ENCODE assay signal across 2 cellular contexts in the genomic region with DNA sequence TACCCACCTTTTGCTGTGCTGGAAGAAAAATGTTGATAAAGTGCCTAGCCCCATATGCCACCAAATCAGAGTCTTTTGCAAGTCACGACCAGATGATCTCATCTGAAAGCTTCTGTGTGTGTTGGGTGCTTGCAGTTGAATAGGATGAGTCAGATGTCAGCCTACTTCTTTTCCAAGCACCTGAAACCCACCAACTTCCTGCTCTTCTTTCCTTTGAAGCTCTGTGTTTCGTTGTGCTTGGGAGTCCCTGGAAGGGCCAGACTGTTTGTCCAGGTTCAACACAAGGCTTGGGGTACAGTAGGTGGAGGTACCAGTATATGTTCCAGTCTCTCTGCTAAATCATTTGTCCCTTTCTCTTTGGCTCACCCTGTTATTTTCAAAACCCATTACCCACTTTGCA.
TF ChIP-seq lines count a peak whose summit lies in the region.

No MANE protein-coding gene starts in this region.

TF ChIP-seq in SK-N-SH, 30 proteins besides CTCF, POLR2A, EP300 and RAD21 (continued from another document):
- TF ChIP-seq, protein P1, sequence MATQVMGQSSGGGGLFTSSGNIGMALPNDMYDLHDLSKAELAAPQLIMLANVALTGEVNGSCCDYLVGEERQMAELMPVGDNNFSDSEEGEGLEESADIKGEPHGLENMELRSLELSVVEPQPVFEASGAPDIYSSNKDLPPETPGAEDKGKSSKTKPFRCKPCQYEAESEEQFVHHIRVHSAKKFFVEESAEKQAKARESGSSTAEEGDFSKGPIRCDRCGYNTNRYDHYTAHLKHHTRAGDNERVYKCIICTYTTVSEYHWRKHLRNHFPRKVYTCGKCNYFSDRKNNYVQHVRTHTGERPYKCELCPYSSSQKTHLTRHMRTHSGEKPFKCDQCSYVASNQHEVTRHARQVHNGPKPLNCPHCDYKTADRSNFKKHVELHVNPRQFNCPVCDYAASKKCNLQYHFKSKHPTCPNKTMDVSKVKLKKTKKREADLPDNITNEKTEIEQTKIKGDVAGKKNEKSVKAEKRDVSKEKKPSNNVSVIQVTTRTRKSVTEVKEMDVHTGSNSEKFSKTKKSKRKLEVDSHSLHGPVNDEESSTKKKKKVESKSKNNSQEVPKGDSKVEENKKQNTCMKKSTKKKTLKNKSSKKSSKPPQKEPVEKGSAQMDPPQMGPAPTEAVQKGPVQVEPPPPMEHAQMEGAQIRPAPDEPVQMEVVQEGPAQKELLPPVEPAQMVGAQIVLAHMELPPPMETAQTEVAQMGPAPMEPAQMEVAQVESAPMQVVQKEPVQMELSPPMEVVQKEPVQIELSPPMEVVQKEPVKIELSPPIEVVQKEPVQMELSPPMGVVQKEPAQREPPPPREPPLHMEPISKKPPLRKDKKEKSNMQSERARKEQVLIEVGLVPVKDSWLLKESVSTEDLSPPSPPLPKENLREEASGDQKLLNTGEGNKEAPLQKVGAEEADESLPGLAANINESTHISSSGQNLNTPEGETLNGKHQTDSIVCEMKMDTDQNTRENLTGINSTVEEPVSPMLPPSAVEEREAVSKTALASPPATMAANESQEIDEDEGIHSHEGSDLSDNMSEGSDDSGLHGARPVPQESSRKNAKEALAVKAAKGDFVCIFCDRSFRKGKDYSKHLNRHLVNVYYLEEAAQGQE (IDR thresholded peaks at IDR 0.05; ENCODE audit: low read depth, low read length): no peak
- TF ChIP-seq, protein P2, sequence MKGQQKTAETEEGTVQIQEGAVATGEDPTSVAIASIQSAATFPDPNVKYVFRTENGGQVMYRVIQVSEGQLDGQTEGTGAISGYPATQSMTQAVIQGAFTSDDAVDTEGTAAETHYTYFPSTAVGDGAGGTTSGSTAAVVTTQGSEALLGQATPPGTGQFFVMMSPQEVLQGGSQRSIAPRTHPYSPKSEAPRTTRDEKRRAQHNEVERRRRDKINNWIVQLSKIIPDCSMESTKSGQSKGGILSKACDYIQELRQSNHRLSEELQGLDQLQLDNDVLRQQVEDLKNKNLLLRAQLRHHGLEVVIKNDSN (IDR thresholded peaks at IDR 0.05; ENCODE audit: borderline replicate concordance, low read depth): no peak
- TF ChIP-seq EZH2phosphoT487 (IDR thresholded peaks at IDR 0.05; ENCODE audit: borderline replicate concordance, low read depth): no peak
- peak; percentile 44; the same call in 1 of the 2 replicates for TF ChIP-seq JUND (IDR thresholded peaks at IDR 0.05)
- TF ChIP-seq, protein P3, sequence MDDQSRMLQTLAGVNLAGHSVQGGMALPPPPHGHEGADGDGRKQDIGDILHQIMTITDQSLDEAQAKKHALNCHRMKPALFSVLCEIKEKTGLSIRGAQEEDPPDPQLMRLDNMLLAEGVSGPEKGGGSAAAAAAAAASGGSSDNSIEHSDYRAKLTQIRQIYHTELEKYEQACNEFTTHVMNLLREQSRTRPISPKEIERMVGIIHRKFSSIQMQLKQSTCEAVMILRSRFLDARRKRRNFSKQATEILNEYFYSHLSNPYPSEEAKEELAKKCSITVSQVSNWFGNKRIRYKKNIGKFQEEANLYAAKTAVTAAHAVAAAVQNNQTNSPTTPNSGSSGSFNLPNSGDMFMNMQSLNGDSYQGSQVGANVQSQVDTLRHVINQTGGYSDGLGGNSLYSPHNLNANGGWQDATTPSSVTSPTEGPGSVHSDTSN (IDR thresholded peaks at IDR 0.05): peak; percentile 38; the same call in 1 of the 2 replicates
- no peak for TF ChIP-seq NFIC (IDR thresholded peaks at IDR 0.05; ENCODE audit: borderline replicate concordance)
- peak; percentile 66; the same call in 1 of the 2 replicates for TF ChIP-seq FOSL2 (IDR thresholded peaks at IDR 0.05; ENCODE audit: borderline replicate concordance, low read depth)
- TF ChIP-seq, protein P4, sequence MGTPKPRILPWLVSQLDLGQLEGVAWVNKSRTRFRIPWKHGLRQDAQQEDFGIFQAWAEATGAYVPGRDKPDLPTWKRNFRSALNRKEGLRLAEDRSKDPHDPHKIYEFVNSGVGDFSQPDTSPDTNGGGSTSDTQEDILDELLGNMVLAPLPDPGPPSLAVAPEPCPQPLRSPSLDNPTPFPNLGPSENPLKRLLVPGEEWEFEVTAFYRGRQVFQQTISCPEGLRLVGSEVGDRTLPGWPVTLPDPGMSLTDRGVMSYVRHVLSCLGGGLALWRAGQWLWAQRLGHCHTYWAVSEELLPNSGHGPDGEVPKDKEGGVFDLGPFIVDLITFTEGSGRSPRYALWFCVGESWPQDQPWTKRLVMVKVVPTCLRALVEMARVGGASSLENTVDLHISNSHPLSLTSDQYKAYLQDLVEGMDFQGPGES (IDR thresholded peaks at IDR 0.05; ENCODE audit: low read depth, low read length): no peak
- TF ChIP-seq ELF1 (IDR thresholded peaks at IDR 0.05): no peak
- no peak for TF ChIP-seq TAF1 (IDR thresholded peaks at IDR 0.05; ENCODE audit: borderline replicate concordance, low read depth, low read length)
- no peak for TF ChIP-seq RFX5 (IDR thresholded peaks at IDR 0.05; ENCODE audit: low read length)

TF ChIP-seq in SK-N-SH treated with all-trans-retinoic acid at 6 μM for 48 hours, 23 proteins besides CTCF, POLR2A, EP300 and RAD21 (continued from another document):
- TF ChIP-seq, protein P5, sequence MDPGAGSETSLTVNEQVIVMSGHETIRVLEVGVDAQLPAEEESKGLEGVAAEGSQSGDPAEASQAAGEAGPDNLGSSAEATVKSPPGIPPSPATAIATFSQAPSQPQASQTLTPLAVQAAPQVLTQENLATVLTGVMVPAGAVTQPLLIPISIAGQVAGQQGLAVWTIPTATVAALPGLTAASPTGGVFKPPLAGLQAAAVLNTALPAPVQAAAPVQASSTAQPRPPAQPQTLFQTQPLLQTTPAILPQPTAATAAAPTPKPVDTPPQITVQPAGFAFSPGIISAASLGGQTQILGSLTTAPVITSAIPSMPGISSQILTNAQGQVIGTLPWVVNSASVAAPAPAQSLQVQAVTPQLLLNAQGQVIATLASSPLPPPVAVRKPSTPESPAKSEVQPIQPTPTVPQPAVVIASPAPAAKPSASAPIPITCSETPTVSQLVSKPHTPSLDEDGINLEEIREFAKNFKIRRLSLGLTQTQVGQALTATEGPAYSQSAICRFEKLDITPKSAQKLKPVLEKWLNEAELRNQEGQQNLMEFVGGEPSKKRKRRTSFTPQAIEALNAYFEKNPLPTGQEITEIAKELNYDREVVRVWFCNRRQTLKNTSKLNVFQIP (CRISPR knock-in tag; IDR thresholded peaks at IDR 0.05; ENCODE audit: borderline replicate concordance, low read depth): no peak
- no peak for TF ChIP-seq ZNF70 (CRISPR knock-in tag; IDR thresholded peaks at IDR 0.05)
- no peak for TF ChIP-seq PPARA (CRISPR knock-in tag; IDR thresholded peaks at IDR 0.05; ENCODE audit: borderline replicate concordance)
- TF ChIP-seq ZNF565 (CRISPR knock-in tag; conservative IDR thresholded peaks at IDR 0.05; ENCODE audit: low read depth): no peak
- TF ChIP-seq, protein P6, sequence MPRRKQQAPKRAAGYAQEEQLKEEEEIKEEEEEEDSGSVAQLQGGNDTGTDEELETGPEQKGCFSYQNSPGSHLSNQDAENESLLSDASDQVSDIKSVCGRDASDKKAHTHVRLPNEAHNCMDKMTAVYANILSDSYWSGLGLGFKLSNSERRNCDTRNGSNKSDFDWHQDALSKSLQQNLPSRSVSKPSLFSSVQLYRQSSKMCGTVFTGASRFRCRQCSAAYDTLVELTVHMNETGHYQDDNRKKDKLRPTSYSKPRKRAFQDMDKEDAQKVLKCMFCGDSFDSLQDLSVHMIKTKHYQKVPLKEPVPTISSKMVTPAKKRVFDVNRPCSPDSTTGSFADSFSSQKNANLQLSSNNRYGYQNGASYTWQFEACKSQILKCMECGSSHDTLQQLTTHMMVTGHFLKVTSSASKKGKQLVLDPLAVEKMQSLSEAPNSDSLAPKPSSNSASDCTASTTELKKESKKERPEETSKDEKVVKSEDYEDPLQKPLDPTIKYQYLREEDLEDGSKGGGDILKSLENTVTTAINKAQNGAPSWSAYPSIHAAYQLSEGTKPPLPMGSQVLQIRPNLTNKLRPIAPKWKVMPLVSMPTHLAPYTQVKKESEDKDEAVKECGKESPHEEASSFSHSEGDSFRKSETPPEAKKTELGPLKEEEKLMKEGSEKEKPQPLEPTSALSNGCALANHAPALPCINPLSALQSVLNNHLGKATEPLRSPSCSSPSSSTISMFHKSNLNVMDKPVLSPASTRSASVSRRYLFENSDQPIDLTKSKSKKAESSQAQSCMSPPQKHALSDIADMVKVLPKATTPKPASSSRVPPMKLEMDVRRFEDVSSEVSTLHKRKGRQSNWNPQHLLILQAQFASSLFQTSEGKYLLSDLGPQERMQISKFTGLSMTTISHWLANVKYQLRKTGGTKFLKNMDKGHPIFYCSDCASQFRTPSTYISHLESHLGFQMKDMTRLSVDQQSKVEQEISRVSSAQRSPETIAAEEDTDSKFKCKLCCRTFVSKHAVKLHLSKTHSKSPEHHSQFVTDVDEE (CRISPR knock-in tag; IDR thresholded peaks at IDR 0.05): no peak
- no peak for TF ChIP-seq ZFP30 (CRISPR knock-in tag; IDR thresholded peaks at IDR 0.05)
